1 cellular context compared by ENCODE assay signal in the genomic region with DNA sequence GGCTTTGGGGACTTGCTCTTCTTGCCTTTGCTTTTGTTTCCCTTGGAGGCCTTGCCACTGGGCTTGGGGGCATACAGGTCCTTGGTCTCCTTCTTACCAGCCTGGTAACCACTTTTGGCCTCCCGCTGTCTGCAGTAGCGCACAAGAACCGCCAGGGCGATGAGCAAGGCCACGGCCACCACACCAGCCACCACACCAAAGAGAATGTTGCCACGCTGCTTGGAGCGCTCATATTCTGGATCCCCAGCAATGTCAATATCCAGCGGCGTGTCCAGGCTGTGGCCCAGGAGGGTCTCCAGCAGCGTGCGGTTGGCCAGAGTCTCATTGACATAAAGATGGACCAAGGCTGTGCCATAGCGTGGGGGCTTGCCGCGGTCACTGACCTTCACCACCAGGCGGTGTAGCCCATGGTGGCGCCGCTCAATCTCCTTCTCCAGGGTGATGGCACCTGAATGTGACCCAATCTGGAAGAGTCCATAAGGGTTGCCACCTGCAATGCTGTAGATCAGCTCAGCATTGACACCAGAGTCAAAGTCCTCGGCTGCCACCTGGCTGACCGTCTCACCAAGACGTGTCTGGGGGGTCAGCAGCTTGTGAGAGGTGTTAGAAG.
TF ChIP-seq lines count a peak whose summit lies in the region.

No MANE protein-coding gene starts in this region.

TF ChIP-seq in IMR-90, 13 proteins besides CTCF, POLR2A, EP300 and RAD21 (continued from another document):
- TF ChIP-seq, protein P1, sequence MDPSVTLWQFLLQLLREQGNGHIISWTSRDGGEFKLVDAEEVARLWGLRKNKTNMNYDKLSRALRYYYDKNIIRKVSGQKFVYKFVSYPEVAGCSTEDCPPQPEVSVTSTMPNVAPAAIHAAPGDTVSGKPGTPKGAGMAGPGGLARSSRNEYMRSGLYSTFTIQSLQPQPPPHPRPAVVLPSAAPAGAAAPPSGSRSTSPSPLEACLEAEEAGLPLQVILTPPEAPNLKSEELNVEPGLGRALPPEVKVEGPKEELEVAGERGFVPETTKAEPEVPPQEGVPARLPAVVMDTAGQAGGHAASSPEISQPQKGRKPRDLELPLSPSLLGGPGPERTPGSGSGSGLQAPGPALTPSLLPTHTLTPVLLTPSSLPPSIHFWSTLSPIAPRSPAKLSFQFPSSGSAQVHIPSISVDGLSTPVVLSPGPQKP (IDR thresholded peaks at IDR 0.05; ENCODE audit: borderline replicate concordance, low read depth, low read length): no peak
- TF ChIP-seq MAZ (IDR thresholded peaks at IDR 0.05; ENCODE audit: borderline replicate concordance, low read depth, low read length) (no peak), FOS (IDR thresholded peaks at IDR 0.05; ENCODE audit: low read depth, low read length) (no peak), MXI1 (IDR thresholded peaks at IDR 0.05; ENCODE audit: borderline replicate concordance, low read depth, low read length) (no peak), BHLHE40 (IDR thresholded peaks at IDR 0.05; ENCODE audit: low read depth, low read length) (no peak)
- TF ChIP-seq, protein P2, sequence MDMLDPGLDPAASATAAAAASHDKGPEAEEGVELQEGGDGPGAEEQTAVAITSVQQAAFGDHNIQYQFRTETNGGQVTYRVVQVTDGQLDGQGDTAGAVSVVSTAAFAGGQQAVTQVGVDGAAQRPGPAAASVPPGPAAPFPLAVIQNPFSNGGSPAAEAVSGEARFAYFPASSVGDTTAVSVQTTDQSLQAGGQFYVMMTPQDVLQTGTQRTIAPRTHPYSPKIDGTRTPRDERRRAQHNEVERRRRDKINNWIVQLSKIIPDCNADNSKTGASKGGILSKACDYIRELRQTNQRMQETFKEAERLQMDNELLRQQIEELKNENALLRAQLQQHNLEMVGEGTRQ (IDR thresholded peaks at IDR 0.05; ENCODE audit: low read depth, low read length): no peak
